8 cellular contexts compared by ENCODE assay signal in the genomic region with DNA sequence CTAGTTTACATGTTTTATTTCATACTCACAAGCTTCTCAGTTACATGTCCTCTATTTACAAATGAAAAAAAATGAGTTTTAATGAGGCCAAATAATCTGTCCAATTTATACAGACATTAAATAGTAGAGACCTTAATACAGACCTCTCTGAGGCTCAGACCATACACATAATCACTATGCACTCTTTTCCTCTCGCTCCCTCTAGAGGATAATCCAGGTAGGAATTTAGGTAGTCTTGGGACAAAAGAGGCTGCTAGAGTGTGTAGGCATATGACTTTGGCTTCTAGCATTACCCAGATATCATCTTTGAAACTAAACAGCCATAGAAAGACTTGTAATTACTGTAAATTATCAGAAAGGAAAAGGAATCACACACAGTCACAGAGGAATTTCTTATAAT.
DNase-seq lines count a peak whose midpoint lies in the region; ATAC-seq, FAIRE-seq and TF ChIP-seq lines count a peak whose summit lies in the region.

No MANE protein-coding gene starts in this region.

- BruUV-seq in K562 (replicated peaks; lab: Mats Ljungman, UMichigan), result no TSS peak

- no peaks in the 10 kb centered on the region for H3K4me1 Mint-ChIP-seq in T-cell
- H3K4me1 Mint-ChIP-seq in activated naive CD8-positive, alpha-beta T cell treated with anti-CD3 and anti-CD28 coated beads, Interleukin-2, amount 50 U/mL, for 24 hours, result no peaks in the 10 kb centered on the region

- peak in 1 of 3 experiments; percentile 19; a peak in 1 of 6 replicates for TF ChIP-seq CTCF in K562 (IDR thresholded peaks at IDR 0.05 in 2 of 3, conservative IDR thresholded peaks at IDR 0.05 in 1 of 3; ENCODE audit: insufficient read depth in 2 of 3, low read depth in 1 of 3, low read length in 3 of 3)
- TF ChIP-seq CTCF in spleen (IDR thresholded peaks at IDR 0.05 in 8 of 11, conservative IDR thresholded peaks at IDR 0.05 in 3 of 11), result no peak

- H3K9ac ChIP-seq in K562 (ENCODE audit: insufficient read depth in 1 of 2, low read depth in 2 of 2, low read length in 2 of 2), result no peak overlapping the region

- intact Hi-C loops in K562 (cut with micrococcal nuclease), result no loop called here
- intact Hi-C loops in spleen (cut with DNase I; ENCODE audit: low total_unique reads), result no loop called here

- no peaks in the 10 kb centered on the region for H3K36me3 Mint-ChIP-seq in T-cell
- no peaks in the 10 kb centered on the region for H3K36me3 Mint-ChIP-seq in activated naive CD8-positive, alpha-beta T cell treated with anti-CD3 and anti-CD28 coated beads, Interleukin-2, amount 50 U/mL, for 24 hours (ENCODE audit: low read depth)

- DNase-seq in ELF-1 (ENCODE audit: low read depth, low spot score) (peak; percentile 6), Kasumi-1 (lab: John Stamatoyannopoulos, UW) (peak; percentile 46 to 83), K562 (ENCODE audit: extremely low read depth in 1 of 4, low spot score in 3 of 4) (peak; percentile 1 to 13 (median 7)), lung microvascular endothelial cell (ENCODE audit: low read depth in 2 of 2) (peak; percentile 23 to 35), T-cell (no peak), spleen (no peak)
- no peak for DNase-seq in activated naive CD8-positive, alpha-beta T cell treated with anti-CD3 and anti-CD28 coated beads, Interleukin-2, amount 50 U/mL, for 24 hours

- TF ChIP-seq POLR2A in K562 (conservative IDR thresholded peaks at IDR 0.05), result no peak
- no peak for TF ChIP-seq POLR2A in spleen (IDR thresholded peaks at IDR 0.05)

- H3K9me3 ChIP-seq in K562 (replicated peaks; ENCODE audit: control insufficient read depth, insufficient read depth, low read depth, low read length), result no peaks in the 10 kb centered on the region
- no peaks in the 10 kb centered on the region for H3K9me3 ChIP-seq in spleen

- H3K4me3 ChIP-seq in K562 (no peak overlapping the region), spleen (no peak overlapping the region)

- H3K27me3 ChIP-seq in K562 (ENCODE audit: control insufficient read depth in 2 of 2, insufficient read depth in 2 of 2, low read length in 2 of 2) (no peaks in the 10 kb centered on the region), spleen (replicated peaks in 1 of 7) (no peaks in the 10 kb centered on the region)

- in situ Hi-C loops in K562 (cut with MboI), result no loop called here

- TF ChIP-seq RAD21 in K562 (CRISPR knock-in tag; conservative IDR thresholded peaks at IDR 0.05 in 1 of 2, IDR thresholded peaks at IDR 0.05 in 1 of 2), result peak in 1 of 2 experiments; percentile 37; a peak in 1 of 4 replicates

- no peaks in the 10 kb centered on the region for H3K9me1 ChIP-seq in K562 (ENCODE audit: control insufficient read depth, insufficient read depth, low read length)

- H4K20me1 ChIP-seq in K562 (replicated peaks; ENCODE audit: control insufficient read depth, insufficient read depth, low read length), result no peaks in the 10 kb centered on the region

- POLR2A ChIA-PET in K562 (lab: Yijun Ruan, JAX) (no interaction called here), T-cell (lab: Charles Lee) (no interaction called here)

- H3K27me3 Mint-ChIP-seq in T-cell, result peaks cover 28 to 34% of the 10 kb centered on the region in 2 donors
- H3K27me3 Mint-ChIP-seq in activated naive CD8-positive, alpha-beta T cell treated with anti-CD3 and anti-CD28 coated beads, Interleukin-2, amount 50 U/mL, for 24 hours, result no peaks in the 10 kb centered on the region

- ATAC-seq in K562 (peak; percentile 48; the same call in 1 of the 3 replicates), T-cell (replicated peaks in 1 of 4) (no peak), HG03108 (IDR thresholded peaks at IDR 0.05; ENCODE audit: unreplicated experiment) (no peak)
- no peak for ATAC-seq in activated naive CD8-positive, alpha-beta T cell treated with anti-CD3 and anti-CD28 coated beads, Interleukin-2, amount 50 U/mL, for 24 hours

- H3K36me3 ChIP-seq in K562 (ENCODE audit: control insufficient read depth, insufficient read depth, low read length) (no peaks in the 10 kb centered on the region), spleen (no peaks in the 10 kb centered on the region)

- CTCF ChIA-PET in K562 (lab: Yijun Ruan, JAX; ENCODE audit: low intra/inter-chr PET ratio), result no interaction called here
- CTCF ChIA-PET in T-cell (lab: Charles Lee), result no interaction called here

- H3K4me1 ChIP-seq in K562 (replicated peaks in 1 of 2; ENCODE audit: control insufficient read depth in 2 of 2, insufficient read depth in 2 of 2, low read length in 2 of 2) (no peaks in the 10 kb centered on the region), spleen (no peaks in the 10 kb centered on the region)

- no peak for FAIRE-seq in K562 (lab: Jason Lieb, UNC)

- H3K27ac Mint-ChIP-seq in T-cell, result no peak overlapping the region
- no peak overlapping the region for H3K27ac Mint-ChIP-seq in activated naive CD8-positive, alpha-beta T cell treated with anti-CD3 and anti-CD28 coated beads, Interleukin-2, amount 50 U/mL, for 24 hours

- H3K79me2 ChIP-seq in K562 (ENCODE audit: control insufficient read depth, insufficient read depth, low read length), result no peaks in the 10 kb centered on the region

- H2AFZ ChIP-seq in K562 (ENCODE audit: low read depth, low read length), result no peak overlapping the region

- no peak overlapping the region for H3K4me3 Mint-ChIP-seq in T-cell
- H3K4me3 Mint-ChIP-seq in activated naive CD8-positive, alpha-beta T cell treated with anti-CD3 and anti-CD28 coated beads, Interleukin-2, amount 50 U/mL, for 24 hours, result no peak overlapping the region

- no peaks in the 10 kb centered on the region for H3K9me3 Mint-ChIP-seq in T-cell
- H3K9me3 Mint-ChIP-seq in activated naive CD8-positive, alpha-beta T cell treated with anti-CD3 and anti-CD28 coated beads, Interleukin-2, amount 50 U/mL, for 24 hours, result no peaks in the 10 kb centered on the region

- no peak overlapping the region for H3K27ac ChIP-seq in K562 (ENCODE audit: extremely low read depth, low read depth, low read length)
- H3K27ac ChIP-seq in spleen, result no peak overlapping the region

- H3K4me2 ChIP-seq in K562 (ENCODE audit: insufficient read depth, low read length), result no peak overlapping the region

- 0% methylated on average over 1 of the region's 1 CpG for WGBS in K562 (ENCODE audit: insufficient coverage, low coverage, missing lambda C conversion rate)
- 17 to 61% (median 41%) methylated on average over 1 of the region's 1 CpG for WGBS in spleen, 5 donors

- TF ChIP-seq EP300 in K562 (IDR thresholded peaks at IDR 0.05; ENCODE audit: low read length), result no peak

TF ChIP-seq in K562, 482 proteins besides CTCF, POLR2A, EP300 and RAD21 (continues in another document):
- TF ChIP-seq, protein P1, sequence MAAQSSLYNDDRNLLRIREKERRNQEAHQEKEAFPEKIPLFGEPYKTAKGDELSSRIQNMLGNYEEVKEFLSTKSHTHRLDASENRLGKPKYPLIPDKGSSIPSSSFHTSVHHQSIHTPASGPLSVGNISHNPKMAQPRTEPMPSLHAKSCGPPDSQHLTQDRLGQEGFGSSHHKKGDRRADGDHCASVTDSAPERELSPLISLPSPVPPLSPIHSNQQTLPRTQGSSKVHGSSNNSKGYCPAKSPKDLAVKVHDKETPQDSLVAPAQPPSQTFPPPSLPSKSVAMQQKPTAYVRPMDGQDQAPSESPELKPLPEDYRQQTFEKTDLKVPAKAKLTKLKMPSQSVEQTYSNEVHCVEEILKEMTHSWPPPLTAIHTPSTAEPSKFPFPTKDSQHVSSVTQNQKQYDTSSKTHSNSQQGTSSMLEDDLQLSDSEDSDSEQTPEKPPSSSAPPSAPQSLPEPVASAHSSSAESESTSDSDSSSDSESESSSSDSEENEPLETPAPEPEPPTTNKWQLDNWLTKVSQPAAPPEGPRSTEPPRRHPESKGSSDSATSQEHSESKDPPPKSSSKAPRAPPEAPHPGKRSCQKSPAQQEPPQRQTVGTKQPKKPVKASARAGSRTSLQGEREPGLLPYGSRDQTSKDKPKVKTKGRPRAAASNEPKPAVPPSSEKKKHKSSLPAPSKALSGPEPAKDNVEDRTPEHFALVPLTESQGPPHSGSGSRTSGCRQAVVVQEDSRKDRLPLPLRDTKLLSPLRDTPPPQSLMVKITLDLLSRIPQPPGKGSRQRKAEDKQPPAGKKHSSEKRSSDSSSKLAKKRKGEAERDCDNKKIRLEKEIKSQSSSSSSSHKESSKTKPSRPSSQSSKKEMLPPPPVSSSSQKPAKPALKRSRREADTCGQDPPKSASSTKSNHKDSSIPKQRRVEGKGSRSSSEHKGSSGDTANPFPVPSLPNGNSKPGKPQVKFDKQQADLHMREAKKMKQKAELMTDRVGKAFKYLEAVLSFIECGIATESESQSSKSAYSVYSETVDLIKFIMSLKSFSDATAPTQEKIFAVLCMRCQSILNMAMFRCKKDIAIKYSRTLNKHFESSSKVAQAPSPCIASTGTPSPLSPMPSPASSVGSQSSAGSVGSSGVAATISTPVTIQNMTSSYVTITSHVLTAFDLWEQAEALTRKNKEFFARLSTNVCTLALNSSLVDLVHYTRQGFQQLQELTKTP (IDR thresholded peaks at IDR 0.05; ENCODE audit: low read depth in 1 of 2, partially characterized antibody in 2 of 2), result no peak
- TF ChIP-seq CBX5 (IDR thresholded peaks at IDR 0.05; ENCODE audit: borderline replicate concordance, low read depth) (no peak), HIVEP1 (CRISPR knock-in tag; IDR thresholded peaks at IDR 0.05) (no peak), TRIM24 (IDR thresholded peaks at IDR 0.05) (no peak), PHB (CRISPR knock-in tag; IDR thresholded peaks at IDR 0.05) (no peak), ZNF695 (CRISPR knock-in tag; IDR thresholded peaks at IDR 0.05) (no peak), SLC30A9 (CRISPR knock-in tag; IDR thresholded peaks at IDR 0.05) (no peak), PTBP1 (IDR thresholded peaks at IDR 0.05; ENCODE audit: low read depth, low read length) (no peak)
- TF ChIP-seq, protein P2, sequence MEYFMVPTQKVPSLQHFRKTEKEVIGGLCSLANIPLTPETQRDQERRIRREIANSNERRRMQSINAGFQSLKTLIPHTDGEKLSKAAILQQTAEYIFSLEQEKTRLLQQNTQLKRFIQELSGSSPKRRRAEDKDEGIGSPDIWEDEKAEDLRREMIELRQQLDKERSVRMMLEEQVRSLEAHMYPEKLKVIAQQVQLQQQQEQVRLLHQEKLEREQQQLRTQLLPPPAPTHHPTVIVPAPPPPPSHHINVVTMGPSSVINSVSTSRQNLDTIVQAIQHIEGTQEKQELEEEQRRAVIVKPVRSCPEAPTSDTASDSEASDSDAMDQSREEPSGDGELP (CRISPR knock-in tag; IDR thresholded peaks at IDR 0.05; ENCODE audit: borderline replicate concordance), result no peak

Comparison
In these comparisons a context has a peak if more than half of its experiments do, and no peak if none do; other contexts are left out.
1. DNase-seq: peak in ELF-1 (single experiment), Kasumi-1 (2 of 2), K562 (4 of 4) and lung microvascular endothelial cell (2 of 2); none in T-cell (0 of 34), spleen (single experiment) and activated naive CD8-positive, alpha-beta T cell treated with anti-CD3 and anti-CD28 coated beads, Interleukin-2, amount 50 U/mL, for 24 hours (single experiment).